8 cellular contexts compared by ENCODE assay signal in genomic region chr11:62707277-62707771, GRCh38. TPM values are rescaled to one million over a fixed set of nuclear protein-coding genes. Genes with fewer than 3 reads are reported as not detected.
DNase-seq lines count a peak whose midpoint lies in the region; ATAC-seq and TF ChIP-seq lines count a peak whose summit lies in the region.

BSCL2 (minus strand) TSS chr11:62707424; CDS start chr11:62707195, 229 bp downstream.
GNG3 (plus strand) TSS chr11:62707676; CDS start chr11:62708296, 620 bp downstream.

- H3K4me3 ChIP-seq in OCI-LY1 (ENCODE audit: low read depth, low read length, poor library complexity, severe bottlenecking), result peak within 1 kb of the TSS; percentile 71
- H3K4me3 ChIP-seq in ectodermal cell (ENCODE audit: insufficient read depth, low read depth, low read length), result peak within 1 kb of the TSS; percentile 80
- peak within 1 kb of the TSS; percentile 79 to 91 for H3K4me3 ChIP-seq in muscle layer of duodenum (ENCODE audit: low read depth in 1 of 2, low read length in 2 of 2)

- peak within 1 kb of the TSS; percentile 79 for H3K9ac ChIP-seq in OCI-LY1 (ENCODE audit: low read length)

- H3K9me3 ChIP-seq in OCI-LY1 (ENCODE audit: low read length) (no peaks in the 10 kb centered on the region), ectodermal cell (ENCODE audit: control insufficient read depth, low read length) (no peaks in the 10 kb centered on the region), muscle layer of duodenum (ENCODE audit: control insufficient read depth in 1 of 2, low read length in 2 of 2) (no peaks in the 10 kb centered on the region)

- H3K4me1 ChIP-seq in OCI-LY1 (ENCODE audit: insufficient read depth, low read length, severe bottlenecking), result peaks cover 49% of the 10 kb centered on the region
- H3K4me1 ChIP-seq in ectodermal cell (ENCODE audit: control insufficient read depth, insufficient read depth, low read length), result peaks cover 31% of the 10 kb centered on the region
- peaks cover 23 to 44% of the 10 kb centered on the region in 2 donors for H3K4me1 ChIP-seq in muscle layer of duodenum (ENCODE audit: control insufficient read depth in 1 of 2, insufficient read depth in 2 of 2, low read length in 2 of 2)

- H3K36me3 ChIP-seq in OCI-LY1 (ENCODE audit: insufficient read depth, low read length) (peaks cover 43% of the 10 kb centered on the region), ectodermal cell (ENCODE audit: control insufficient read depth, insufficient read depth, low read length) (peaks cover 16% of the 10 kb centered on the region), muscle layer of duodenum (ENCODE audit: control insufficient read depth in 1 of 2, insufficient read depth in 2 of 2, low read length in 2 of 2) (peaks cover 4 to 14% of the 10 kb centered on the region in 2 donors)

- no peak for ATAC-seq in HG03159 (IDR thresholded peaks at IDR 0.05; ENCODE audit: unreplicated experiment)

- H4K20me1 ChIP-seq in OCI-LY1 (ENCODE audit: insufficient read depth, low read length), result no peaks in the 10 kb centered on the region

- 3 to 7% methylated on average over 9 of the region's 9 CpGs for WGBS in ectodermal cell, 2 experiments

- no peak within 1 kb of the TSS for H2AFZ ChIP-seq in OCI-LY1 (ENCODE audit: low read length)

- H3K79me2 ChIP-seq in OCI-LY1 (ENCODE audit: insufficient read depth, low read length), result no peaks in the 10 kb centered on the region

- DNase-seq in ELF-1 (ENCODE audit: low read depth, low spot score), result peak; percentile 94
- no peak for DNase-seq in OCI-M2 (lab: John Stamatoyannopoulos, UW; ENCODE audit: unreplicated experiment)
- no peak for DNase-seq in activated gamma-delta T cell treated with Interleukin-2 at 50 U/mL for 16 hours
- no peak for DNase-seq in NCI-H524 treated with DMSO at 0.1 percent for 48 hours (lab: John Stamatoyannopoulos, UW)

- H3K4me2 ChIP-seq in OCI-LY1 (ENCODE audit: low read length), result peak within 1 kb of the TSS; percentile 90

- no peaks in the 10 kb centered on the region for H3K9me2 ChIP-seq in OCI-LY1 (ENCODE audit: low read depth, low read length)

- H3F3A ChIP-seq in OCI-LY1 (ENCODE audit: insufficient read depth, low read length), result peaks cover 7% of the 10 kb centered on the region; the same call in 1 of the 2 replicates

- H3K27ac ChIP-seq in OCI-LY1 (ENCODE audit: low read depth, low read length, poor library complexity, severe bottlenecking) (peak within 1 kb of the TSS; percentile 92), ectodermal cell (ENCODE audit: insufficient read depth, low read depth, low read length, poor library complexity, severe bottlenecking) (peak within 1 kb of the TSS; percentile 93), muscle layer of duodenum (ENCODE audit: low read length) (peak within 1 kb of the TSS; percentile 67)

- no peaks in the 10 kb centered on the region for H3K27me3 ChIP-seq in OCI-LY1 (ENCODE audit: insufficient read depth, low read length)
- no peaks in the 10 kb centered on the region for H3K27me3 ChIP-seq in ectodermal cell (ENCODE audit: control insufficient read depth, insufficient read depth, low read length, poor library complexity, severe bottlenecking)
- no peaks in the 10 kb centered on the region for H3K27me3 ChIP-seq in muscle layer of duodenum (ENCODE audit: low read depth, low read length)

- TF ChIP-seq CTCF in OCI-LY1 (IDR thresholded peaks at IDR 0.05; ENCODE audit: low read length), result no peak

RNA-seq across cellular contexts. Expression of gene BSCL2, which starts in this region (rescaled TPM):
- polyA plus RNA-seq in ectodermal cell (2013, experiment 1 of 4), result 65.6 TPM
- polyA plus RNA-seq in ectodermal cell (2013, experiment 2 of 4), result 78.7 TPM
- polyA plus RNA-seq in ectodermal cell (2013, experiment 3 of 4), result 80.1 TPM
- 97.6 TPM for polyA plus RNA-seq in ectodermal cell (2013, experiment 4 of 4)

RNA-seq across cellular contexts. Expression of gene GNG3, which starts in this region (rescaled TPM):
- 5.8 TPM for polyA plus RNA-seq in ectodermal cell (2013, experiment 1 of 4)
- 4.2 TPM for polyA plus RNA-seq in ectodermal cell (2013, experiment 2 of 4)
- 6.1 TPM for polyA plus RNA-seq in ectodermal cell (2013, experiment 3 of 4)
- 4.6 TPM for polyA plus RNA-seq in ectodermal cell (2013, experiment 4 of 4)
